11 cellular contexts compared by ENCODE assay signal in the genomic region with DNA sequence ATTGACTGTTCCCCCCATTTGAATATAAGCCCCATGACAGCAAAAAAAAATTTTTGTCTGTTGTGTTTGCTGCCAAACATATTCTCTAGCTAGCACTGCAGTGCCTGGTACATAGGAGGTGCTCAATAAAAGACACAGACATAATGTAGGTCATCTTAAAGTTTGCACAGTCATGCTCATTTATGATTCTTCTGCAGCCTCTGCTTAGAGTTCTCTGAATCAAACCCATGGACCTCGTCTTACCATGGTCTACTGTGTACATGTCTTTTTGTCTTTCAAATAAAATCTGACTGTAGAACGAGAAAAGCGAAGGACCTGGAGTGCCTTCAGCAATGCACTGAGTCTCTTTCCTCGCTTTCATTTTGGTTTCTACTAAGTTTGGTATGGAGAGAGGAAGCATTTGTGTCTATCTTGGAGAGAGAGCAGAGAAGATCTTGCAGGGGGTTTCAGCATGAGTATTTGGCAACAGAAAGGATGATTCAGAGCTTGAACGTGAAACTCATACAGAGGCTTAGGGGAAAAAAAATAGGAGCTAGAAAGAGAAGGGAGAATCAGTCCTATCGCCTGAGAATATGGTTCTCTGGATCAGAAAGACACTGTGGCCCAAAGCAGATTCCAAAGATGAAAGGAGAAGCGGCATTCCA. TPM values are rescaled to one million over a fixed set of nuclear protein-coding genes. Genes with fewer than 3 reads are reported as not detected.
DNase-seq lines count a peak whose midpoint lies in the region; ATAC-seq and TF ChIP-seq lines count a peak whose summit lies in the region.
"Had no signal": no experiment of that assay in that cellular context is flagged by ENCODE, and none has a peak within 500 bp of the region (broad histone marks: within the 10 kb centered on the region; RNA-seq: fewer than 3 reads in every experiment).

No MANE protein-coding gene starts in this region.

- no peaks in the 10 kb centered on the region for H3K27me3 Mint-ChIP-seq in activated naive CD4-positive, alpha-beta T cell treated with anti-CD3 and anti-CD28 coated beads for 36 hours (ENCODE audit: low read depth)

- peak overlapping the region; percentile 80 to 81 for H3K27ac ChIP-seq in uterus
- H3K27ac ChIP-seq: colonic mucosa had no signal

- H3K27me3 ChIP-seq in adipocyte (replicated peaks; ENCODE audit: control insufficient read depth, insufficient read depth, low read length) (no peaks in the 10 kb centered on the region), uterus (no peaks in the 10 kb centered on the region)
- H3K27me3 ChIP-seq: colonic mucosa, MG63, spleen had no signal

- peaks cover 21% of the 10 kb centered on the region for H3K4me1 ChIP-seq in adipocyte (ENCODE audit: control insufficient read depth, insufficient read depth, low read length)
- no peaks in the 10 kb centered on the region for H3K4me1 ChIP-seq in uterus
- H3K4me1 ChIP-seq: colonic mucosa had no signal

- H3K4me3 ChIP-seq in adipocyte (ENCODE audit: low read length) (peak overlapping the region; percentile 78), uterus (peak overlapping the region in 1 of 2 donors; percentile 1)
- H3K4me3 ChIP-seq: colonic mucosa, MG63, spleen had no signal

- peak overlapping the region; percentile 78 for H3K9ac ChIP-seq in adipocyte (ENCODE audit: low read length)

- CTCF ChIA-PET in activated naive CD4-positive, alpha-beta T cell treated with anti-CD3 and anti-CD28 coated beads for 36 hours (lab: Charles Lee) = no interaction called here

- peak; percentile 22 to 92 for ATAC-seq in activated naive CD4-positive, alpha-beta T cell treated with anti-CD3 and anti-CD28 coated beads, Interleukin-2, amount 50 U/mL, for 72 hours
- ATAC-seq in HG03139 (IDR thresholded peaks at IDR 0.05; ENCODE audit: unreplicated experiment) = no peak

- intact Hi-C loops in activated naive CD4-positive, alpha-beta T cell treated with anti-CD3 and anti-CD28 coated beads for 36 hours (cut with micrococcal nuclease) = loop anchor here (1.0 to 5.0 kb wide), 3 partner anchors 17 to 67 kb away; no protein-coding TSS in a partner anchor
- intact Hi-C loops in uterus (cut with DNase I; ENCODE audit: low total_unique reads) = no loop called here

- H3K4me3 Mint-ChIP-seq in activated naive CD4-positive, alpha-beta T cell treated with anti-CD3 and anti-CD28 coated beads for 36 hours = no peak overlapping the region

- H3K9me3 ChIP-seq in adipocyte (ENCODE audit: control insufficient read depth, low read length) = no peaks in the 10 kb centered on the region
- H3K9me3 ChIP-seq in uterus = no peaks in the 10 kb centered on the region
- H3K9me3 ChIP-seq: colonic mucosa, MG63, spleen had no signal

- no peak for TF ChIP-seq POLR2A in uterus (IDR thresholded peaks at IDR 0.05)

- H3K36me3 ChIP-seq in adipocyte (ENCODE audit: control insufficient read depth, insufficient read depth, low read length, severe bottlenecking) (no peaks in the 10 kb centered on the region), uterus (no peaks in the 10 kb centered on the region)
- H3K36me3 ChIP-seq: colonic mucosa, MG63, spleen had no signal

- H3K36me3 Mint-ChIP-seq in activated naive CD4-positive, alpha-beta T cell treated with anti-CD3 and anti-CD28 coated beads, Interleukin-2, amount 50 U/mL, for 72 hours = no peaks in the 10 kb centered on the region
- H3K36me3 Mint-ChIP-seq in activated naive CD4-positive, alpha-beta T cell treated with anti-CD3 and anti-CD28 coated beads for 36 hours (ENCODE audit: low read depth) = no peaks in the 10 kb centered on the region

- peaks cover 6% of the 10 kb centered on the region for H3K4me1 Mint-ChIP-seq in activated naive CD4-positive, alpha-beta T cell treated with anti-CD3 and anti-CD28 coated beads for 36 hours (ENCODE audit: low read depth)

- H3K27ac Mint-ChIP-seq in activated naive CD4-positive, alpha-beta T cell treated with anti-CD3 and anti-CD28 coated beads, Interleukin-2, amount 50 U/mL, for 72 hours = no peak overlapping the region
- no peak overlapping the region for H3K27ac Mint-ChIP-seq in activated naive CD4-positive, alpha-beta T cell treated with anti-CD3 and anti-CD28 coated beads for 36 hours

- H3K9me3 Mint-ChIP-seq in activated naive CD4-positive, alpha-beta T cell treated with anti-CD3 and anti-CD28 coated beads, Interleukin-2, amount 50 U/mL, for 72 hours = no peaks in the 10 kb centered on the region
- H3K9me3 Mint-ChIP-seq in activated naive CD4-positive, alpha-beta T cell treated with anti-CD3 and anti-CD28 coated beads for 36 hours = no peaks in the 10 kb centered on the region

- TF ChIP-seq CTCF in uterus (IDR thresholded peaks at IDR 0.05) = no peak

- DNase-seq in activated naive CD4-positive, alpha-beta T cell treated with anti-CD3 and anti-CD28 coated beads, Interleukin-2, amount 50 U/mL, for 72 hours (ENCODE audit: low spot score in 2 of 2) = no peak
- DNase-seq in activated naive CD4-positive, alpha-beta T cell treated with anti-CD3 and anti-CD28 coated beads for 36 hours = no peak
- DNase-seq in adipocyte (ENCODE audit: low read depth) (peak; percentile 74), islet precursor cell (peak; percentile 12), uterus (no peak), midbrain (lab: John Stamatoyannopoulos, UW) (no peak)
- no peak for DNase-seq in activated CD8-positive, alpha-beta memory T cell treated with anti-CD3 and anti-CD28 coated beads, Interleukin-2, amount 50 U/mL, for 4 hours
- DNase-seq: colonic mucosa, MG63, spleen had no signal

RNA-seq across cellular contexts. Expression of gene TMCC3, which starts 38.8 kb away (rescaled TPM):
- not detected for total RNA-seq in activated naive CD4-positive, alpha-beta T cell treated with anti-CD3 and anti-CD28 coated beads, Interleukin-2, amount 50 U/mL, for 72 hours
- total RNA-seq in activated naive CD4-positive, alpha-beta T cell treated with anti-CD3 and anti-CD28 coated beads for 36 hours = under 1 TPM in 1 of 2 experiments, not detected in 1; 0.05 TPM
- 10 to 100 TPM; 12.4 to 47.3 (median 32.7) TPM for total RNA-seq in uterus

Comparison
In these comparisons a context has a peak if more than half of its experiments do, and no peak if none do; other contexts are left out.
1. DNase-seq: peak in adipocyte (single experiment) and islet precursor cell (single experiment); none in activated naive CD4-positive, alpha-beta T cell treated with anti-CD3 and anti-CD28 coated beads, Interleukin-2, amount 50 U/mL, for 72 hours (0 of 2), activated naive CD4-positive, alpha-beta T cell treated with anti-CD3 and anti-CD28 coated beads for 36 hours (single experiment), uterus (0 of 2), activated CD8-positive, alpha-beta memory T cell treated with anti-CD3 and anti-CD28 coated beads, Interleukin-2, amount 50 U/mL, for 4 hours (single experiment) and midbrain (single experiment).
2. RNA of gene TMCC3, which starts 38.8 kb away (total RNA-seq): 12.4 to 47.3 TPM in uterus; 0.05 TPM in activated naive CD4-positive, alpha-beta T cell treated with anti-CD3 and anti-CD28 coated beads for 36 hours and not detected in activated naive CD4-positive, alpha-beta T cell treated with anti-CD3 and anti-CD28 coated beads, Interleukin-2, amount 50 U/mL, for 72 hours; every median in the first group is over 10 times any median in the second.